2 cellular contexts compared by ENCODE assay signal in genomic region chr21:33139084-33139483, GRCh38.
TF ChIP-seq lines count a peak whose summit lies in the region.

No MANE protein-coding gene starts in this region.

TF ChIP-seq in GM23338, 12 proteins besides CTCF, POLR2A, EP300 and RAD21 (continued from another document):
- TF ChIP-seq POLR2AphosphoS5 (IDR thresholded peaks at IDR 0.05; ENCODE audit: low read depth), result no peak
- TF ChIP-seq ETS1 (IDR thresholded peaks at IDR 0.05), result no peak
- no peak for TF ChIP-seq ZNF462 (CRISPR knock-in tag; IDR thresholded peaks at IDR 0.05)
- TF ChIP-seq ZNF331 (CRISPR knock-in tag; IDR thresholded peaks at IDR 0.05; ENCODE audit: low read depth), result no peak
- TF ChIP-seq ZNF114 (CRISPR knock-in tag; IDR thresholded peaks at IDR 0.05), result no peak
- no peak for TF ChIP-seq NANOG (IDR thresholded peaks at IDR 0.05; ENCODE audit: borderline replicate concordance)
- TF ChIP-seq REST (IDR thresholded peaks at IDR 0.05; ENCODE audit: unreplicated experiment), result no peak

TF ChIP-seq in K562, 482 proteins besides CTCF, POLR2A, EP300 and RAD21 (continued from another document and continues in another):
- no peak for TF ChIP-seq ZBTB43 (CRISPR knock-in tag; IDR thresholded peaks at IDR 0.05)
- TF ChIP-seq ZNF584 (CRISPR knock-in tag; IDR thresholded peaks at IDR 0.05; ENCODE audit: low read depth), result no peak
- TF ChIP-seq CEBPZ (IDR thresholded peaks at IDR 0.05; ENCODE audit: borderline replicate concordance, low read depth, low read length), result no peak
- no peak for TF ChIP-seq STAG1 (CRISPR knock-in tag; IDR thresholded peaks at IDR 0.05; ENCODE audit: borderline replicate concordance)
- peak; percentile 41 for TF ChIP-seq CBX2 (IDR thresholded peaks at IDR 0.05; ENCODE audit: insufficient read depth, low read length, poor library complexity, severe bottlenecking)
- TF ChIP-seq ETV1 (tag; conservative IDR thresholded peaks at IDR 0.05; ENCODE audit: low read depth), result no peak
- TF ChIP-seq ZKSCAN8 (CRISPR knock-in tag; IDR thresholded peaks at IDR 0.05), result no peak
- peak; percentile 70 for TF ChIP-seq L3MBTL2 (IDR thresholded peaks at IDR 0.05)
- TF ChIP-seq ELK3 (CRISPR knock-in tag; IDR thresholded peaks at IDR 0.05), result no peak
- no peak for TF ChIP-seq SRSF9 (IDR thresholded peaks at IDR 0.05; ENCODE audit: borderline replicate concordance, low read depth, low read length)
- TF ChIP-seq ZNF609 (CRISPR knock-in tag; IDR thresholded peaks at IDR 0.05; ENCODE audit: borderline replicate concordance), result no peak
- no peak for TF ChIP-seq E2F4 (CRISPR knock-in tag; IDR thresholded peaks at IDR 0.05; ENCODE audit: low read depth)
- TF ChIP-seq YBX1 (IDR thresholded peaks at IDR 0.05), result no peak
- TF ChIP-seq ZNF512 (tag; IDR thresholded peaks at IDR 0.05), result no peak
- TF ChIP-seq ZNF589 (CRISPR knock-in tag; IDR thresholded peaks at IDR 0.05; ENCODE audit: low read depth), result no peak
- TF ChIP-seq BCOR (IDR thresholded peaks at IDR 0.05), result no peak
- TF ChIP-seq E2F6 (IDR thresholded peaks at IDR 0.05; ENCODE audit: borderline replicate concordance in 1 of 2, extremely low read depth in 1 of 2, insufficient read depth in 1 of 2, insufficient read length in 1 of 2, low read depth in 1 of 2, low read length in 1 of 2, poor library complexity in 1 of 2, severe bottlenecking in 1 of 2), result peak in 1 of 2 experiments; percentile 90
- TF ChIP-seq ZNF696 (CRISPR knock-in tag; conservative IDR thresholded peaks at IDR 0.05), result no peak
- TF ChIP-seq SAFB2 (IDR thresholded peaks at IDR 0.05; ENCODE audit: borderline replicate concordance, low read depth, low read length, severe bottlenecking), result no peak
- no peak for TF ChIP-seq ZNF384 (IDR thresholded peaks at IDR 0.05; ENCODE audit: low read depth, low read length)
- TF ChIP-seq THRA (IDR thresholded peaks at IDR 0.05), result no peak
- TF ChIP-seq MBD1 (CRISPR knock-in tag; IDR thresholded peaks at IDR 0.05), result no peak
- TF ChIP-seq RAD51 (IDR thresholded peaks at IDR 0.05; ENCODE audit: borderline replicate concordance, low read depth), result no peak
- TF ChIP-seq TCF3 (CRISPR knock-in tag; IDR thresholded peaks at IDR 0.05), result no peak
- TF ChIP-seq NR2C2 (CRISPR knock-in tag; IDR thresholded peaks at IDR 0.05), result no peak
- no peak for TF ChIP-seq NR2C2 (tag; IDR thresholded peaks at IDR 0.05)
- TF ChIP-seq ZBTB33 (CRISPR knock-in tag; IDR thresholded peaks at IDR 0.05), result no peak
- TF ChIP-seq SIX5 (IDR thresholded peaks at IDR 0.05; ENCODE audit: borderline replicate concordance in 1 of 2, insufficient read depth in 1 of 2, low read depth in 1 of 2, low read length in 2 of 2), result no peak
- no peak for TF ChIP-seq ZNF695 (CRISPR knock-in tag; IDR thresholded peaks at IDR 0.05)
- TF ChIP-seq RFX1 (IDR thresholded peaks at IDR 0.05), result no peak
- no peak for TF ChIP-seq POLR2B (IDR thresholded peaks at IDR 0.05; ENCODE audit: low read depth, partially characterized antibody)
- no peak for TF ChIP-seq HDAC6 (IDR thresholded peaks at IDR 0.05; ENCODE audit: low read depth, low read length)
